ENCODE assay signal across 24 cellular contexts in genomic region chr21:44994016-44994365, GRCh38. TPM values are rescaled to one million over a fixed set of nuclear protein-coding genes. Genes with fewer than 3 reads are reported as not detected.
DNase-seq lines count a peak whose midpoint lies in the region; ATAC-seq and TF ChIP-seq lines count a peak whose summit lies in the region.
"Had no signal": no experiment of that assay in that cellular context is flagged by ENCODE, and none has a peak within 500 bp of the region (broad histone marks: within the 10 kb centered on the region; RNA-seq: fewer than 3 reads in every experiment).

No MANE protein-coding gene starts in this region.

- H3K27ac Mint-ChIP-seq in CD4-positive, alpha-beta T cell: no peak overlapping the region
- H3K27ac Mint-ChIP-seq: activated CD4-positive, alpha-beta memory T cell treated with anti-CD3 and anti-CD28 coated beads for 36 hours; activated T-helper 1 cell treated with anti-CD3 and anti-CD28 coated beads, Interleukin-12 subunit alpha, Interleukin-12 subunit beta, Interleukin-2, Interleukin-4 antibody, amounts not matched to agents 30 ng/mL and 10 ng/mL and 1 ng/mL, durations not matched to agents 14 hours and 24 hours and 36 hours; stimulated activated naive CD8-positive, alpha-beta T cell treated with anti-CD3 and anti-CD28 coated beads, Interleukin-15, Interleukin-2, amounts not matched to agents 100 ng/mL and 50 ng/mL, for 24 hours had no signal

- DNase-seq in left ventricle myocardium superior (peak; percentile 81), upper lobe of left lung (peak in 1 of 2 donors; percentile 75), globus pallidus (ENCODE audit: low spot score) (no peak)
- no peak for DNase-seq in CD4-positive, alpha-beta T cell
- no peak for DNase-seq in activated CD4-positive, CD25-positive, alpha-beta regulatory T cell treated with anti-CD3 and anti-CD28 coated beads, Interleukin-2, amount 50 U/mL, for 72 hours
- DNase-seq: activated CD4-positive, alpha-beta memory T cell treated with anti-CD3 and anti-CD28 coated beads for 36 hours; activated CD8-positive, alpha-beta memory T cell treated with anti-CD3 and anti-CD28 coated beads, Interleukin-2, amount 50 U/mL, for 4 hours; activated naive CD4-positive, alpha-beta T cell treated with anti-CD3 and anti-CD28 coated beads, Interleukin-2, amount 50 U/mL, for 16 hours; amygdala; colonic mucosa; effector memory CD8-positive, alpha-beta T cell; erythroblast; NCI-H1105; NCI-H2029 treated with DMSO at 0.1 percent for 48 hours; NCI-H226 had no signal

- H3K27ac ChIP-seq in esophagus (ENCODE audit: low read depth in 2 of 2, low read length in 1 of 2) (peak overlapping the region; percentile 56 to 70), rectal smooth muscle tissue (ENCODE audit: low read depth, low read length) (peak overlapping the region; percentile 68), upper lobe of left lung (peak overlapping the region in 3 of 4 donors; percentile 41 to 85 (median 75))
- no peak overlapping the region for H3K27ac ChIP-seq in CD4-positive, alpha-beta T cell (ENCODE audit: low read depth, low read length)
- H3K27ac ChIP-seq: colonic mucosa, foreskin keratinocyte, parathyroid adenoma, SK-N-MC had no signal

- no peaks in the 10 kb centered on the region for H3K36me3 Mint-ChIP-seq in CD4-positive, alpha-beta T cell (ENCODE audit: low read depth)
- H3K36me3 Mint-ChIP-seq: activated CD4-positive, alpha-beta memory T cell treated with anti-CD3 and anti-CD28 coated beads for 36 hours; type B pancreatic cell had no signal

- peak; percentile 66 for ATAC-seq in left ventricle myocardium superior
- no peak for ATAC-seq in upper lobe of left lung (ENCODE audit: low FRiP score in 2 of 2)
- no peak for ATAC-seq in CD4-positive, alpha-beta T cell (ENCODE audit: poor library complexity)
- ATAC-seq: effector memory CD8-positive, alpha-beta T cell; foreskin keratinocyte had no signal

- no peaks in the 10 kb centered on the region for H3K27me3 Mint-ChIP-seq in CD4-positive, alpha-beta T cell
- H3K27me3 Mint-ChIP-seq: activated CD4-positive, alpha-beta memory T cell treated with anti-CD3 and anti-CD28 coated beads for 36 hours; stimulated activated naive CD8-positive, alpha-beta T cell treated with anti-CD3 and anti-CD28 coated beads, Interleukin-15, Interleukin-2, amounts not matched to agents 100 ng/mL and 50 ng/mL, for 24 hours had no signal

- TF ChIP-seq POLR2A in upper lobe of left lung (IDR thresholded peaks at IDR 0.05): no peak

- no peak overlapping the region for H3K9ac ChIP-seq in rectal smooth muscle tissue (ENCODE audit: low read length)
- H3K9ac ChIP-seq: parathyroid adenoma had no signal

- no peak overlapping the region for H3K4me3 ChIP-seq in esophagus (ENCODE audit: low read depth in 1 of 2, low read length in 2 of 2)
- no peak overlapping the region for H3K4me3 ChIP-seq in rectal smooth muscle tissue (ENCODE audit: low read length)
- H3K4me3 ChIP-seq in upper lobe of left lung: no peak overlapping the region
- H3K4me3 ChIP-seq: colonic mucosa, HAP-1, SK-N-MC had no signal

- intact Hi-C loops in left ventricle myocardium superior (cut with micrococcal nuclease): no loop called here
- intact Hi-C loops in CD4-positive, alpha-beta T cell (cut with DNase I, micrococcal nuclease): no loop called here

- CTCF ChIA-PET in CD4-positive, alpha-beta T cell (lab: Charles Lee): no interaction called here

- TF ChIP-seq EP300 in upper lobe of left lung (IDR thresholded peaks at IDR 0.05): no peak

- no peaks in the 10 kb centered on the region for H3K4me1 Mint-ChIP-seq in CD4-positive, alpha-beta T cell (ENCODE audit: low read depth)

- no peak overlapping the region for H3K4me3 Mint-ChIP-seq in CD4-positive, alpha-beta T cell
- H3K4me3 Mint-ChIP-seq: activated CD4-positive, alpha-beta memory T cell treated with anti-CD3 and anti-CD28 coated beads for 36 hours; activated T-helper 1 cell treated with anti-CD3 and anti-CD28 coated beads, Interleukin-12 subunit alpha, Interleukin-12 subunit beta, Interleukin-2, Interleukin-4 antibody, amounts not matched to agents 30 ng/mL and 10 ng/mL and 1 ng/mL, durations not matched to agents 14 hours and 24 hours and 36 hours; effector memory CD8-positive, alpha-beta T cell; stimulated activated naive CD8-positive, alpha-beta T cell treated with anti-CD3 and anti-CD28 coated beads, Interleukin-15, Interleukin-2, amounts not matched to agents 100 ng/mL and 50 ng/mL, for 24 hours; type B pancreatic cell had no signal

- H3K36me3 ChIP-seq in esophagus (ENCODE audit: control insufficient read depth in 2 of 2, insufficient read depth in 2 of 2, low read length in 1 of 2) (no peaks in the 10 kb centered on the region), rectal smooth muscle tissue (ENCODE audit: control insufficient read depth, insufficient read depth, low read length) (no peaks in the 10 kb centered on the region), upper lobe of left lung (no peaks in the 10 kb centered on the region)
- H3K36me3 ChIP-seq: colonic mucosa, HAP-1 had no signal

- H3K27me3 ChIP-seq in esophagus (ENCODE audit: control insufficient read depth in 1 of 2, insufficient read depth in 2 of 2, low read length in 2 of 2): no peaks in the 10 kb centered on the region
- H3K27me3 ChIP-seq in rectal smooth muscle tissue (ENCODE audit: control insufficient read depth, insufficient read depth, low read length): no peaks in the 10 kb centered on the region
- H3K27me3 ChIP-seq in upper lobe of left lung: no peaks in the 10 kb centered on the region
- H3K27me3 ChIP-seq in CD4-positive, alpha-beta T cell (ENCODE audit: control insufficient read depth, insufficient read depth, low read length): no peaks in the 10 kb centered on the region
- H3K27me3 ChIP-seq: colonic mucosa had no signal

- no peak for TF ChIP-seq CTCF in upper lobe of left lung (IDR thresholded peaks at IDR 0.05)
- no peak for TF ChIP-seq CTCF in CD4-positive, alpha-beta T cell (IDR thresholded peaks at IDR 0.05)

- WGBS in esophagus, 2 donors: 33 to 48% methylated on average over 13 of the region's 13 CpGs
- 81 to 86% methylated on average over 7 to 10 of the region's 13 CpGs for WGBS in upper lobe of left lung, 2 donors

- H3K9me3 Mint-ChIP-seq in CD4-positive, alpha-beta T cell: no peaks in the 10 kb centered on the region
- H3K9me3 Mint-ChIP-seq: activated CD4-positive, alpha-beta memory T cell treated with anti-CD3 and anti-CD28 coated beads for 36 hours; activated T-helper 1 cell treated with anti-CD3 and anti-CD28 coated beads, Interleukin-12 subunit alpha, Interleukin-12 subunit beta, Interleukin-2, Interleukin-4 antibody, amounts not matched to agents 30 ng/mL and 10 ng/mL and 1 ng/mL, durations not matched to agents 14 hours and 24 hours and 36 hours; effector memory CD8-positive, alpha-beta T cell; stimulated activated naive CD8-positive, alpha-beta T cell treated with anti-CD3 and anti-CD28 coated beads, Interleukin-15, Interleukin-2, amounts not matched to agents 100 ng/mL and 50 ng/mL, for 24 hours; type B pancreatic cell had no signal

- H3K4me1 ChIP-seq in esophagus (ENCODE audit: control insufficient read depth in 2 of 2, insufficient read depth in 2 of 2, low read length in 1 of 2) (peaks cover 8 to 22% of the 10 kb centered on the region in 2 donors), rectal smooth muscle tissue (ENCODE audit: control insufficient read depth, insufficient read depth, low read length) (peaks cover 49% of the 10 kb centered on the region), upper lobe of left lung (peaks cover 3 to 13% (median 7%) of the 10 kb centered on the region in 4 donors)
- H3K4me1 ChIP-seq: colonic mucosa, foreskin keratinocyte, HAP-1, parathyroid adenoma had no signal

- POLR2A ChIA-PET in CD4-positive, alpha-beta T cell (lab: Charles Lee): no interaction called here

- H3K9me3 ChIP-seq in esophagus (ENCODE audit: control insufficient read depth in 2 of 2, insufficient read depth in 1 of 2, low read depth in 1 of 2, low read length in 1 of 2): no peaks in the 10 kb centered on the region
- no peaks in the 10 kb centered on the region for H3K9me3 ChIP-seq in upper lobe of left lung
- H3K9me3 ChIP-seq in CD4-positive, alpha-beta T cell (ENCODE audit: control insufficient read depth, low read length): no peaks in the 10 kb centered on the region
- H3K9me3 ChIP-seq: colonic mucosa, HAP-1 had no signal

RNA-seq across cellular contexts. Expression of gene SLX9, which starts 54.2 kb away (rescaled TPM):
- polyA plus RNA-seq in esophagus: 10 to 100 TPM; 12.4 to 16.1 TPM
- 69.9 TPM for total RNA-seq in left ventricle myocardium superior
- 10 to 100 TPM in 5 of 6 donors, 1 to 10 TPM in 1; 5.5 to 34.6 (median 22.8) TPM for total RNA-seq in upper lobe of left lung
- total RNA-seq in CD4-positive, alpha-beta T cell: 1 to 10 TPM; 7.7 to 9.1 TPM
